In the genomic region with DNA sequence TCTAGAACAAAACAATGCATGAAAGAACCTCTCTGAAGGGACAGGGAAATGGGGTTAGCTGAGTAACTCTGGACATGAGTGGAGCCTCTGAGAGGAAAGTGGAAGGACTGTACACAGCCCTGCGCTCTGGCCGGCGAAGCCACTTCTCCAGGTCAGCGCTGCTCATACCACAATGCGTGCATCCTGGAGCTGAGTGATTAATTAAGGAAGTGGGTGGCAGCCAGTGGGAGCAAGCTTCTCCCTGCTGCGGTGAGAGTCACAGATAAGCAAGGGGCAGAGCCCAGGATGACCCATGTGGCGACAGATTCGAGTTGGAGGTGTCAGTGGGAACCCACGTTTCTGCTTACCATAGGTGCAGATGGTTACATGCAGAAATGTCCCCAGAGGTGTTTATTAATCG, we compare ENCODE assay signal across 1 cellular context.
TF ChIP-seq lines count a peak whose summit lies in the region.

No MANE protein-coding gene starts in this region.

TF ChIP-seq in K562, 482 proteins besides CTCF, POLR2A, EP300 and RAD21 (continues in another document):
- TF ChIP-seq, protein P1, sequence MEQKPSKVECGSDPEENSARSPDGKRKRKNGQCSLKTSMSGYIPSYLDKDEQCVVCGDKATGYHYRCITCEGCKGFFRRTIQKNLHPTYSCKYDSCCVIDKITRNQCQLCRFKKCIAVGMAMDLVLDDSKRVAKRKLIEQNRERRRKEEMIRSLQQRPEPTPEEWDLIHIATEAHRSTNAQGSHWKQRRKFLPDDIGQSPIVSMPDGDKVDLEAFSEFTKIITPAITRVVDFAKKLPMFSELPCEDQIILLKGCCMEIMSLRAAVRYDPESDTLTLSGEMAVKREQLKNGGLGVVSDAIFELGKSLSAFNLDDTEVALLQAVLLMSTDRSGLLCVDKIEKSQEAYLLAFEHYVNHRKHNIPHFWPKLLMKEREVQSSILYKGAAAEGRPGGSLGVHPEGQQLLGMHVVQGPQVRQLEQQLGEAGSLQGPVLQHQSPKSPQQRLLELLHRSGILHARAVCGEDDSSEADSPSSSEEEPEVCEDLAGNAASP (IDR thresholded peaks at IDR 0.05): no peak
- TF ChIP-seq ETV1 (tag; conservative IDR thresholded peaks at IDR 0.05; ENCODE audit: low read depth): 0 out of 2 replicates have a peak, but pooled peaks have one; percentile 43
- TF ChIP-seq ILK (tag; IDR thresholded peaks at IDR 0.05; ENCODE audit: borderline replicate concordance, low read depth): no peak
- TF ChIP-seq, protein P2, sequence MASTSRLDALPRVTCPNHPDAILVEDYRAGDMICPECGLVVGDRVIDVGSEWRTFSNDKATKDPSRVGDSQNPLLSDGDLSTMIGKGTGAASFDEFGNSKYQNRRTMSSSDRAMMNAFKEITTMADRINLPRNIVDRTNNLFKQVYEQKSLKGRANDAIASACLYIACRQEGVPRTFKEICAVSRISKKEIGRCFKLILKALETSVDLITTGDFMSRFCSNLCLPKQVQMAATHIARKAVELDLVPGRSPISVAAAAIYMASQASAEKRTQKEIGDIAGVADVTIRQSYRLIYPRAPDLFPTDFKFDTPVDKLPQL (IDR thresholded peaks at IDR 0.05; ENCODE audit: extremely low read depth, insufficient read length): no peak
- TF ChIP-seq SREBF2 (CRISPR knock-in tag; IDR thresholded peaks at IDR 0.05): no peak
- TF ChIP-seq, protein P3, sequence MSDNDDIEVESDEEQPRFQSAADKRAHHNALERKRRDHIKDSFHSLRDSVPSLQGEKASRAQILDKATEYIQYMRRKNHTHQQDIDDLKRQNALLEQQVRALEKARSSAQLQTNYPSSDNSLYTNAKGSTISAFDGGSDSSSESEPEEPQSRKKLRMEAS (CRISPR knock-in tag; IDR thresholded peaks at IDR 0.05): no peak
- TF ChIP-seq CBFA2T3 (IDR thresholded peaks at IDR 0.05): peak; percentile 64
- no peak for TF ChIP-seq RBM22 (IDR thresholded peaks at IDR 0.05; ENCODE audit: low read depth, low read length, poor library complexity, severe bottlenecking)
- TF ChIP-seq MEIS2 (IDR thresholded peaks at IDR 0.05; ENCODE audit: partially characterized antibody): peak; percentile 54
- no peak for TF ChIP-seq SMARCE1 (IDR thresholded peaks at IDR 0.05)
- no peak for TF ChIP-seq MIER1 (IDR thresholded peaks at IDR 0.05; ENCODE audit: low read depth)
- TF ChIP-seq, protein P4, sequence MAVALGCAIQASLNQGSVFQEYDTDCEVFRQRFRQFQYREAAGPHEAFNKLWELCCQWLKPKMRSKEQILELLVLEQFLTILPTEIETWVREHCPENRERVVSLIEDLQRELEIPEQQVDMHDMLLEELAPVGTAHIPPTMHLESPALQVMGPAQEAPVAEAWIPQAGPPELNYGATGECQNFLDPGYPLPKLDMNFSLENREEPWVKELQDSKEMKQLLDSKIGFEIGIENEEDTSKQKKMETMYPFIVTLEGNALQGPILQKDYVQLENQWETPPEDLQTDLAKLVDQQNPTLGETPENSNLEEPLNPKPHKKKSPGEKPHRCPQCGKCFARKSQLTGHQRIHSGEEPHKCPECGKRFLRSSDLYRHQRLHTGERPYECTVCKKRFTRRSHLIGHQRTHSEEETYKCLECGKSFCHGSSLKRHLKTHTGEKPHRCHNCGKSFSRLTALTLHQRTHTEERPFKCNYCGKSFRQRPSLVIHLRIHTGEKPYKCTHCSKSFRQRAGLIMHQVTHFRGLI (CRISPR knock-in tag; IDR thresholded peaks at IDR 0.05): no peak
- TF ChIP-seq KLF16 (IDR thresholded peaks at IDR 0.05): 0 out of 2 replicates have a peak, but pooled peaks have one; percentile 11
- TF ChIP-seq ZNF561 (CRISPR knock-in tag; conservative IDR thresholded peaks at IDR 0.05): no peak
- TF ChIP-seq SIX5 (IDR thresholded peaks at IDR 0.05; ENCODE audit: borderline replicate concordance in 1 of 2, insufficient read depth in 1 of 2, low read depth in 1 of 2, low read length in 2 of 2): no peak
- peak; percentile 52 for TF ChIP-seq EGR1 (conservative IDR thresholded peaks at IDR 0.05)
- TF ChIP-seq, protein P5, sequence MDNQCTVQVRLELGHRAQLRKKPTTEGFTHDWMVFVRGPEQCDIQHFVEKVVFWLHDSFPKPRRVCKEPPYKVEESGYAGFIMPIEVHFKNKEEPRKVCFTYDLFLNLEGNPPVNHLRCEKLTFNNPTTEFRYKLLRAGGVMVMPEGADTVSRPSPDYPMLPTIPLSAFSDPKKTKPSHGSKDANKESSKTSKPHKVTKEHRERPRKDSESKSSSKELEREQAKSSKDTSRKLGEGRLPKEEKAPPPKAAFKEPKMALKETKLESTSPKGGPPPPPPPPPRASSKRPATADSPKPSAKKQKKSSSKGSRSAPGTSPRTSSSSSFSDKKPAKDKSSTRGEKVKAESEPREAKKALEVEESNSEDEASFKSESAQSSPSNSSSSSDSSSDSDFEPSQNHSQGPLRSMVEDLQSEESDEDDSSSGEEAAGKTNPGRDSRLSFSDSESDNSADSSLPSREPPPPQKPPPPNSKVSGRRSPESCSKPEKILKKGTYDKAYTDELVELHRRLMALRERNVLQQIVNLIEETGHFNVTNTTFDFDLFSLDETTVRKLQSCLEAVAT (IDR thresholded peaks at IDR 0.05): no peak
- TF ChIP-seq TAF9B (IDR thresholded peaks at IDR 0.05; ENCODE audit: partially characterized antibody): no peak
- no peak for TF ChIP-seq ZNF75A (CRISPR knock-in tag; IDR thresholded peaks at IDR 0.05)
- TF ChIP-seq, protein P6, sequence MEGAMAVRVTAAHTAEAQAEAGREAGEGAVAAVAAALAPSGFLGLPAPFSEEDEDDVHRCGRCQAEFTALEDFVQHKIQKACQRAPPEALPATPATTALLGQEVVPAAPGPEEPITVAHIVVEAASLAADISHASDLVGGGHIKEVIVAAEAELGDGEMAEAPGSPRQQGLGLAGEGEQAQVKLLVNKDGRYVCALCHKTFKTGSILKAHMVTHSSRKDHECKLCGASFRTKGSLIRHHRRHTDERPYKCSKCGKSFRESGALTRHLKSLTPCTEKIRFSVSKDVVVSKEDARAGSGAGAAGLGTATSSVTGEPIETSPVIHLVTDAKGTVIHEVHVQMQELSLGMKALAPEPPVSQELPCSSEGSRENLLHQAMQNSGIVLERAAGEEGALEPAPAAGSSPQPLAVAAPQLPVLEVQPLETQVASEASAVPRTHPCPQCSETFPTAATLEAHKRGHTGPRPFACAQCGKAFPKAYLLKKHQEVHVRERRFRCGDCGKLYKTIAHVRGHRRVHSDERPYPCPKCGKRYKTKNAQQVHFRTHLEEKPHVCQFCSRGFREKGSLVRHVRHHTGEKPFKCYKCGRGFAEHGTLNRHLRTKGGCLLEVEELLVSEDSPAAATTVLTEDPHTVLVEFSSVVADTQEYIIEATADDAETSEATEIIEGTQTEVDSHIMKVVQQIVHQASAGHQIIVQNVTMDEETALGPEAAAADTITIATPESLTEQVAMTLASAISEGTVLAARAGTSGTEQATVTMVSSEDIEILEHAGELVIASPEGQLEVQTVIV (CRISPR knock-in tag; IDR thresholded peaks at IDR 0.05; ENCODE audit: borderline replicate concordance): no peak
- TF ChIP-seq ZKSCAN8 (CRISPR knock-in tag; IDR thresholded peaks at IDR 0.05): no peak
- no peak for TF ChIP-seq GABPB1 (CRISPR knock-in tag; IDR thresholded peaks at IDR 0.05)
- no peak for TF ChIP-seq COPS2 (conservative IDR thresholded peaks at IDR 0.05)
- TF ChIP-seq, protein P7, sequence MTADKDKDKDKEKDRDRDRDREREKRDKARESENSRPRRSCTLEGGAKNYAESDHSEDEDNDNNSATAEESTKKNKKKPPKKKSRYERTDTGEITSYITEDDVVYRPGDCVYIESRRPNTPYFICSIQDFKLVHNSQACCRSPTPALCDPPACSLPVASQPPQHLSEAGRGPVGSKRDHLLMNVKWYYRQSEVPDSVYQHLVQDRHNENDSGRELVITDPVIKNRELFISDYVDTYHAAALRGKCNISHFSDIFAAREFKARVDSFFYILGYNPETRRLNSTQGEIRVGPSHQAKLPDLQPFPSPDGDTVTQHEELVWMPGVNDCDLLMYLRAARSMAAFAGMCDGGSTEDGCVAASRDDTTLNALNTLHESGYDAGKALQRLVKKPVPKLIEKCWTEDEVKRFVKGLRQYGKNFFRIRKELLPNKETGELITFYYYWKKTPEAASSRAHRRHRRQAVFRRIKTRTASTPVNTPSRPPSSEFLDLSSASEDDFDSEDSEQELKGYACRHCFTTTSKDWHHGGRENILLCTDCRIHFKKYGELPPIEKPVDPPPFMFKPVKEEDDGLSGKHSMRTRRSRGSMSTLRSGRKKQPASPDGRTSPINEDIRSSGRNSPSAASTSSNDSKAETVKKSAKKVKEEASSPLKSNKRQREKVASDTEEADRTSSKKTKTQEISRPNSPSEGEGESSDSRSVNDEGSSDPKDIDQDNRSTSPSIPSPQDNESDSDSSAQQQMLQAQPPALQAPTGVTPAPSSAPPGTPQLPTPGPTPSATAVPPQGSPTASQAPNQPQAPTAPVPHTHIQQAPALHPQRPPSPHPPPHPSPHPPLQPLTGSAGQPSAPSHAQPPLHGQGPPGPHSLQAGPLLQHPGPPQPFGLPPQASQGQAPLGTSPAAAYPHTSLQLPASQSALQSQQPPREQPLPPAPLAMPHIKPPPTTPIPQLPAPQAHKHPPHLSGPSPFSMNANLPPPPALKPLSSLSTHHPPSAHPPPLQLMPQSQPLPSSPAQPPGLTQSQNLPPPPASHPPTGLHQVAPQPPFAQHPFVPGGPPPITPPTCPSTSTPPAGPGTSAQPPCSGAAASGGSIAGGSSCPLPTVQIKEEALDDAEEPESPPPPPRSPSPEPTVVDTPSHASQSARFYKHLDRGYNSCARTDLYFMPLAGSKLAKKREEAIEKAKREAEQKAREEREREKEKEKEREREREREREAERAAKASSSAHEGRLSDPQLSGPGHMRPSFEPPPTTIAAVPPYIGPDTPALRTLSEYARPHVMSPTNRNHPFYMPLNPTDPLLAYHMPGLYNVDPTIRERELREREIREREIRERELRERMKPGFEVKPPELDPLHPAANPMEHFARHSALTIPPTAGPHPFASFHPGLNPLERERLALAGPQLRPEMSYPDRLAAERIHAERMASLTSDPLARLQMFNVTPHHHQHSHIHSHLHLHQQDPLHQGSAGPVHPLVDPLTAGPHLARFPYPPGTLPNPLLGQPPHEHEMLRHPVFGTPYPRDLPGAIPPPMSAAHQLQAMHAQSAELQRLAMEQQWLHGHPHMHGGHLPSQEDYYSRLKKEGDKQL (CRISPR knock-in tag; IDR thresholded peaks at IDR 0.05; ENCODE audit: borderline replicate concordance): no peak
- no peak for TF ChIP-seq ZNF644 (tag; IDR thresholded peaks at IDR 0.05; ENCODE audit: low read depth)
- TF ChIP-seq OTX1 (CRISPR knock-in tag; IDR thresholded peaks at IDR 0.05): no peak
- TF ChIP-seq ZNF282 (CRISPR knock-in tag; IDR thresholded peaks at IDR 0.05): no peak
- no peak for TF ChIP-seq ZNF766 (CRISPR knock-in tag; conservative IDR thresholded peaks at IDR 0.05)
- no peak for TF ChIP-seq MECOM (CRISPR knock-in tag; IDR thresholded peaks at IDR 0.05)
- TF ChIP-seq NCOA4 (IDR thresholded peaks at IDR 0.05; ENCODE audit: partially characterized antibody): no peak
- TF ChIP-seq ZNF707 (CRISPR knock-in tag; conservative IDR thresholded peaks at IDR 0.05): no peak
- no peak for TF ChIP-seq KDM1A (IDR thresholded peaks at IDR 0.05)
- TF ChIP-seq, protein P8, sequence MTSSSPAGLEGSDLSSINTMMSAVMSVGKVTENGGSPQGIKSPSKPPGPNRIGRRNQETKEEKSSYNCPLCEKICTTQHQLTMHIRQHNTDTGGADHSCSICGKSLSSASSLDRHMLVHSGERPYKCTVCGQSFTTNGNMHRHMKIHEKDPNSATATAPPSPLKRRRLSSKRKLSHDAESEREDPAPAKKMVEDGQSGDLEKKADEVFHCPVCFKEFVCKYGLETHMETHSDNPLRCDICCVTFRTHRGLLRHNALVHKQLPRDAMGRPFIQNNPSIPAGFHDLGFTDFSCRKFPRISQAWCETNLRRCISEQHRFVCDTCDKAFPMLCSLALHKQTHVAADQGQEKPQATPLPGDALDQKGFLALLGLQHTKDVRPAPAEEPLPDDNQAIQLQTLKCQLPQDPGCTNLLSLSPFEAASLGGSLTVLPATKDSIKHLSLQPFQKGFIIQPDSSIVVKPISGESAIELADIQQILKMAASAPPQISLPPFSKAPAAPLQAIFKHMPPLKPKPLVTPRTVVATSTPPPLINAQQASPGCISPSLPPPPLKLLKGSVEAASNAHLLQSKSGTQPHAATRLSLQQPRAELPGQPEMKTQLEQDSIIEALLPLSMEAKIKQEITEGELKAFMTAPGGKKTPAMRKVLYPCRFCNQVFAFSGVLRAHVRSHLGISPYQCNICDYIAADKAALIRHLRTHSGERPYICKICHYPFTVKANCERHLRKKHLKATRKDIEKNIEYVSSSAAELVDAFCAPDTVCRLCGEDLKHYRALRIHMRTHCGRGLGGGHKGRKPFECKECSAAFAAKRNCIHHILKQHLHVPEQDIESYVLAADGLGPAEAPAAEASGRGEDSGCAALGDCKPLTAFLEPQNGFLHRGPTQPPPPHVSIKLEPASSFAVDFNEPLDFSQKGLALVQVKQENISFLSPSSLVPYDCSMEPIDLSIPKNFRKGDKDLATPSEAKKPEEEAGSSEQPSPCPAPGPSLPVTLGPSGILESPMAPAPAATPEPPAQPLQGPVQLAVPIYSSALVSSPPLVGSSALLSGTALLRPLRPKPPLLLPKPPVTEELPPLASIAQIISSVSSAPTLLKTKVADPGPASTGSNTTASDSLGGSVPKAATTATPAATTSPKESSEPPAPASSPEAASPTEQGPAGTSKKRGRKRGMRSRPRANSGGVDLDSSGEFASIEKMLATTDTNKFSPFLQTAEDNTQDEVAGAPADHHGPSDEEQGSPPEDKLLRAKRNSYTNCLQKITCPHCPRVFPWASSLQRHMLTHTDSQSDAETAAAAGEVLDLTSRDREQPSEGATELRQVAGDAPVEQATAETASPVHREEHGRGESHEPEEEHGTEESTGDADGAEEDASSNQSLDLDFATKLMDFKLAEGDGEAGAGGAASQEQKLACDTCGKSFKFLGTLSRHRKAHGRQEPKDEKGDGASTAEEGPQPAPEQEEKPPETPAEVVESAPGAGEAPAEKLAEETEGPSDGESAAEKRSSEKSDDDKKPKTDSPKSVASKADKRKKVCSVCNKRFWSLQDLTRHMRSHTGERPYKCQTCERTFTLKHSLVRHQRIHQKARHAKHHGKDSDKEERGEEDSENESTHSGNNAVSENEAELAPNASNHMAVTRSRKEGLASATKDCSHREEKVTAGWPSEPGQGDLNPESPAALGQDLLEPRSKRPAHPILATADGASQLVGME (CRISPR knock-in tag; IDR thresholded peaks at IDR 0.05): no peak
- no peak for TF ChIP-seq HMG20B (CRISPR knock-in tag; IDR thresholded peaks at IDR 0.05)
- TF ChIP-seq, protein P9, sequence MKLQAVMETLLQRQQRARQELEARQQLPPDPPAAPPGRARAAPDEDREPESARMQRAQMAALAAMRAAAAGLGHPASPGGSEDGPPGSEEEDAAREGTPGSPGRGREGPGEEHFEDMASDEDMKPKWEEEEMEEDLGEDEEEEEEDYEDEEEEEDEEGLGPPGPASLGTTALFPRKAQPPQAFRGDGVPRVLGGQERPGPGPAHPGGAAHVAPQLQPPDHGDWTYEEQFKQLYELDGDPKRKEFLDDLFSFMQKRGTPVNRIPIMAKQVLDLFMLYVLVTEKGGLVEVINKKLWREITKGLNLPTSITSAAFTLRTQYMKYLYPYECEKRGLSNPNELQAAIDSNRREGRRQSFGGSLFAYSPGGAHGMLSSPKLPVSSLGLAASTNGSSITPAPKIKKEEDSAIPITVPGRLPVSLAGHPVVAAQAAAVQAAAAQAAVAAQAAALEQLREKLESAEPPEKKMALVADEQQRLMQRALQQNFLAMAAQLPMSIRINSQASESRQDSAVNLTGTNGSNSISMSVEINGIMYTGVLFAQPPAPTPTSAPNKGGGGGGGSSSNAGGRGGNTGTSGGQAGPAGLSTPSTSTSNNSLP (IDR thresholded peaks at IDR 0.05; ENCODE audit: borderline replicate concordance, low read depth, low read length): no peak
- no peak for TF ChIP-seq ILF3 (IDR thresholded peaks at IDR 0.05; ENCODE audit: borderline replicate concordance)
- peak; percentile 22; the same call in 1 of the 2 replicates for TF ChIP-seq TEAD4 (IDR thresholded peaks at IDR 0.05; ENCODE audit: low read length)
- TF ChIP-seq TEAD4 (CRISPR knock-in tag; IDR thresholded peaks at IDR 0.05; ENCODE audit: borderline replicate concordance): no peak
- no peak for TF ChIP-seq EZH2 (IDR thresholded peaks at IDR 0.05; ENCODE audit: borderline replicate concordance, low read depth, low read length)
- TF ChIP-seq ZNF436 (CRISPR knock-in tag; IDR thresholded peaks at IDR 0.05): no peak
- TF ChIP-seq SMAD2 (IDR thresholded peaks at IDR 0.05; ENCODE audit: low read depth, low read length): no peak
